16 cellular contexts compared by ENCODE assay signal in genomic region chr2:7792031-7792651, GRCh38.
DNase-seq lines count a peak whose midpoint lies in the region; ATAC-seq and TF ChIP-seq lines count a peak whose summit lies in the region.
"Had no signal": no experiment of that assay in that cellular context is flagged by ENCODE, and none has a peak within 500 bp of the region (broad histone marks: within the 10 kb centered on the region; RNA-seq: fewer than 3 reads in every experiment).

No MANE protein-coding gene starts in this region.

- H3K36me3 Mint-ChIP-seq in immature natural killer cell = peaks cover 0 to 4% (median 0%) of the 10 kb centered on the region in 3 donors
- H3K36me3 Mint-ChIP-seq: stimulated activated naive B cell treated with anti-CD40 and anti-IgM and Interleukin-4, amounts not matched to agents 10 μg/mL and 1 μg/mL and 100 μg/mL, for 72 hours had no signal

- H3K36me3 ChIP-seq in ascending aorta = no peaks in the 10 kb centered on the region
- H3K36me3 ChIP-seq: esophagus muscularis mucosa, HAP-1, Peyer's patch had no signal

- H3K27me3 Mint-ChIP-seq in immature natural killer cell (ENCODE audit: low read depth in 3 of 3) = peaks cover 3 to 5% (median 5%) of the 10 kb centered on the region in 3 donors
- H3K27me3 Mint-ChIP-seq: stimulated activated naive B cell treated with anti-CD40 and anti-IgM and Interleukin-4, amounts not matched to agents 10 μg/mL and 1 μg/mL and 100 μg/mL, for 72 hours had no signal

- DNase-seq in COR-L47 (lab: John Stamatoyannopoulos, UW) (peak; percentile 94), NCI-H1436 (lab: John Stamatoyannopoulos, UW) (peak; percentile 43), NCI-H748 (lab: John Stamatoyannopoulos, UW; ENCODE audit: unreplicated experiment) (peak; percentile 98), left colon (peak in 1 of 2 donors; percentile 19), immature natural killer cell (no peak), ascending aorta (ENCODE audit: low spot score in 2 of 2) (no peak)
- DNase-seq: activated CD8-positive, alpha-beta T cell treated with anti-CD3 and anti-CD28 coated beads, Interleukin-2, amount 10 ng/mL, durations not matched to agents 7 days and 5 days; activated naive CD4-positive, alpha-beta T cell treated with anti-CD3 and anti-CD28 coated beads, Interleukin-2, amount 50 U/mL, for 16 hours; EL; Peyer's patch; stimulated activated naive B cell treated with anti-CD40 and anti-IgM and Interleukin-4, amounts not matched to agents 10 μg/mL and 1 μg/mL and 100 μg/mL, for 72 hours; T1000 had no signal

- H3K4me1 Mint-ChIP-seq in immature natural killer cell = peaks cover 2 to 5% of the 10 kb centered on the region in 2 donors

- ATAC-seq in left colon (peak; percentile 45), HG03175 (IDR thresholded peaks at IDR 0.05; ENCODE audit: unreplicated experiment) (no peak), GM18907 (IDR thresholded peaks at IDR 0.05; ENCODE audit: unreplicated experiment) (no peak)
- ATAC-seq: activated CD8-positive, alpha-beta T cell treated with anti-CD3 and anti-CD28 coated beads, Interleukin-2, amount 10 ng/mL, durations not matched to agents 7 days and 5 days; stimulated activated naive B cell treated with anti-CD40 and anti-IgM and Interleukin-4, amounts not matched to agents 10 μg/mL and 1 μg/mL and 100 μg/mL, for 72 hours had no signal

- no peak overlapping the region for H3K27ac Mint-ChIP-seq in immature natural killer cell
- H3K27ac Mint-ChIP-seq: activated CD8-positive, alpha-beta T cell treated with anti-CD3 and anti-CD28 coated beads, Interleukin-2, amount 10 ng/mL, durations not matched to agents 7 days and 5 days; stimulated activated naive B cell treated with anti-CD40 and anti-IgM and Interleukin-4, amounts not matched to agents 10 μg/mL and 1 μg/mL and 100 μg/mL, for 72 hours had no signal

- no peak overlapping the region for H3K27ac ChIP-seq in ascending aorta
- H3K27ac ChIP-seq: esophagus muscularis mucosa, Peyer's patch had no signal

- no peak overlapping the region for H3K4me3 ChIP-seq in ascending aorta
- H3K4me3 ChIP-seq: esophagus muscularis mucosa, HAP-1, Peyer's patch had no signal

- H3K4me1 ChIP-seq in ascending aorta = no peaks in the 10 kb centered on the region
- H3K4me1 ChIP-seq: HAP-1, Peyer's patch had no signal

- intact Hi-C loops in left colon (cut with DNase I, micrococcal nuclease) = no loop called here
- intact Hi-C loops in ascending aorta (cut with DNase I) = no loop called here

- no peaks in the 10 kb centered on the region for H3K9me3 ChIP-seq in ascending aorta
- H3K9me3 ChIP-seq: esophagus muscularis mucosa, HAP-1, Peyer's patch had no signal

- no peak overlapping the region for H3K4me3 Mint-ChIP-seq in immature natural killer cell
- H3K4me3 Mint-ChIP-seq: activated CD8-positive, alpha-beta T cell treated with anti-CD3 and anti-CD28 coated beads, Interleukin-2, amount 10 ng/mL, durations not matched to agents 7 days and 5 days; stimulated activated naive B cell treated with anti-CD40 and anti-IgM and Interleukin-4, amounts not matched to agents 10 μg/mL and 1 μg/mL and 100 μg/mL, for 72 hours had no signal

- no peak for TF ChIP-seq CTCF in ascending aorta (IDR thresholded peaks at IDR 0.05)

- no peaks in the 10 kb centered on the region for H3K27me3 ChIP-seq in ascending aorta
- H3K27me3 ChIP-seq: esophagus muscularis mucosa, Peyer's patch had no signal

- no peaks in the 10 kb centered on the region for H3K9me3 Mint-ChIP-seq in immature natural killer cell
- H3K9me3 Mint-ChIP-seq: stimulated activated naive B cell treated with anti-CD40 and anti-IgM and Interleukin-4, amounts not matched to agents 10 μg/mL and 1 μg/mL and 100 μg/mL, for 72 hours had no signal

Comparison
In these comparisons a context has a peak if more than half of its experiments do, and no peak if none do; other contexts are left out.
1. DNase-seq: peak in COR-L47 (single experiment), NCI-H1436 (single experiment) and NCI-H748 (single experiment); none in immature natural killer cell (0 of 3) and ascending aorta (0 of 2).